In the genomic region with DNA sequence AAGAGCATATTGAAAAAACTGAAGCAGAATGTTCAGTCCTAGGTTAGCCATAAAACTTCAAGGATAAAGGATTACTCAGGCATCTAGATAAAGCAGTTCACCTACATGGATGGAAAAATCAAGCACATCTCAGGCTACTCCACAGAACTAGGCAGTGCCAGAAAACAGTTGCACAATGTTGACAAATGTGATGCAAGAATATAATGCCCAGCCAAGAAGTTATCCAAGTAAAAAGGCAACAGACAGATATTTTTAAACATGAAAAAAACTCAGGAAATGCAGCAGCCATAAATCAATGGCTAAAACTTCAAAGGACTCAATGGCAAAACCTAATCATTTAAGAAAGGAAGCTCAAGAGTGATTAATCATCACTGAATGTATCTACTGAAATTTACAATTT, we compare ENCODE assay signal across 13 cellular contexts.
A peak's percentile ranks its signal among the peaks of the same experiment; 100 is the strongest.
DNase-seq lines count a peak whose midpoint lies in the region; ATAC-seq, FAIRE-seq and TF ChIP-seq lines count a peak whose summit lies in the region.
"Had no signal": no experiment of that assay in that cellular context is flagged by ENCODE, and none has a peak within 500 bp of the region (broad histone marks: within the 10 kb centered on the region; RNA-seq: fewer than 3 reads in every experiment).

No MANE protein-coding gene starts in this region.

- H3K36me3 ChIP-seq in right atrium auricular region (no peaks in the 10 kb centered on the region), HepG2 (replicated peaks in 1 of 2; ENCODE audit: control insufficient read depth in 1 of 2, insufficient read depth in 2 of 2, low read length in 2 of 2) (no peaks in the 10 kb centered on the region)
- H3K36me3 ChIP-seq: BLaER1 treated with 17β-estradiol and CSF1 and Interleukin-3, amounts not matched to agents 10 nM and 100 nM; heart right ventricle; neural progenitor cell had no signal

- H3K4me3 ChIP-seq in right atrium auricular region (no peak overlapping the region), HepG2 (replicated peaks in 1 of 3; ENCODE audit: insufficient read depth in 1 of 3, low read depth in 2 of 3, low read length in 3 of 3) (no peak overlapping the region)
- H3K4me3 ChIP-seq: BLaER1 treated with 17β-estradiol and CSF1 and Interleukin-3, amounts not matched to agents 10 nM and 100 nM; heart right ventricle; neural progenitor cell had no signal

- CTCF ChIA-PET in HepG2 (lab: Yijun Ruan, JAX; ENCODE audit: low intra/inter-chr PET ratio, low total read pairs): no interaction called here

- no peak overlapping the region for H3K27ac ChIP-seq in right atrium auricular region
- H3K27ac ChIP-seq in HepG2 (ENCODE audit: extremely low read length, insufficient read depth, low read length): no peak overlapping the region
- H3K27ac ChIP-seq: BLaER1 treated with 17β-estradiol and CSF1 and Interleukin-3, amounts not matched to agents 10 nM and 100 nM; heart right ventricle; neural progenitor cell had no signal

- no peak overlapping the region for H2AFZ ChIP-seq in HepG2 (ENCODE audit: low read length)
- H2AFZ ChIP-seq: neural progenitor cell had no signal

- H3K27me3 ChIP-seq in right atrium auricular region (no peaks in the 10 kb centered on the region), HepG2 (ENCODE audit: control insufficient read depth in 1 of 2, insufficient read depth in 2 of 2, low read length in 2 of 2) (no peaks in the 10 kb centered on the region)
- H3K27me3 ChIP-seq: BLaER1 treated with 17β-estradiol and CSF1 and Interleukin-3, amounts not matched to agents 10 nM and 100 nM; neural progenitor cell had no signal

- TF ChIP-seq EP300 in HepG2 (IDR thresholded peaks at IDR 0.05; ENCODE audit: low read depth in 2 of 2, low read length in 2 of 2) (no peak), HepG2 (CRISPR knock-in tag; IDR thresholded peaks at IDR 0.05; ENCODE audit: borderline replicate concordance) (no peak)

- no TSS peak for BruUV-seq in HepG2 (replicated peaks; lab: Mats Ljungman, UMichigan)

- TF ChIP-seq RAD21 in HepG2 (CRISPR knock-in tag; IDR thresholded peaks at IDR 0.05): no peak

- TF ChIP-seq CTCF in right atrium auricular region (IDR thresholded peaks at IDR 0.05) (no peak), HepG2 (CRISPR knock-in tag; IDR thresholded peaks at IDR 0.05) (no peak)

- H3K4me1 ChIP-seq in right atrium auricular region (no peaks in the 10 kb centered on the region), HepG2 (ENCODE audit: insufficient read depth, low read length) (no peaks in the 10 kb centered on the region)
- H3K4me1 ChIP-seq: BLaER1 treated with 17β-estradiol and CSF1 and Interleukin-3, amounts not matched to agents 10 nM and 100 nM; heart right ventricle; neural progenitor cell had no signal

- ATAC-seq in left ventricle myocardium superior (peak; percentile 54), HepG2 (peak; percentile 45; the same call in 1 of the 3 replicates), left colon (no peak), GM21786 (IDR thresholded peaks at IDR 0.05; ENCODE audit: unreplicated experiment) (no peak)

- H3K79me2 ChIP-seq in HepG2 (ENCODE audit: insufficient read depth, low read length): no peaks in the 10 kb centered on the region

- H4K20me1 ChIP-seq in HepG2 (ENCODE audit: insufficient read depth, low read length): no peaks in the 10 kb centered on the region
- H4K20me1 ChIP-seq: BLaER1 treated with 17β-estradiol and CSF1 and Interleukin-3, amounts not matched to agents 10 nM and 100 nM had no signal

- no peak for FAIRE-seq in HepG2 (lab: Jason Lieb, UNC)

- H3K9me3 ChIP-seq in right atrium auricular region (no peaks in the 10 kb centered on the region), HepG2 (ENCODE audit: low read length) (no peaks in the 10 kb centered on the region)
- H3K9me3 ChIP-seq: BLaER1 treated with 17β-estradiol and CSF1 and Interleukin-3, amounts not matched to agents 10 nM and 100 nM had no signal

- intact Hi-C loops in left ventricle myocardium superior (cut with micrococcal nuclease): no loop called here
- intact Hi-C loops in HepG2 (cut with micrococcal nuclease; ENCODE audit: unreplicated experiment): no loop called here
- intact Hi-C loops in left colon (cut with DNase I, micrococcal nuclease): no loop called here

- no peak overlapping the region for H3K9ac ChIP-seq in HepG2 (ENCODE audit: insufficient read depth, low read depth, low read length)
- H3K9ac ChIP-seq: BLaER1 treated with 17β-estradiol and CSF1 and Interleukin-3, amounts not matched to agents 10 nM and 100 nM; neural progenitor cell had no signal

- POLR2A ChIA-PET in HepG2 (lab: Yijun Ruan, JAX): no interaction called here

- DNase-seq in left ventricle myocardium superior: no peak
- no peak for DNase-seq in right atrium auricular region (ENCODE audit: low spot score)
- DNase-seq in astrocyte of the hippocampus (ENCODE audit: low read depth, low spot score): peak; percentile 50
- no peak for DNase-seq in HepG2 (ENCODE audit: low spot score)
- DNase-seq in activated T-cell treated with anti-CD3 and anti-CD28 coated beads, Interleukin-2, amount 50 U/mL, for 48 hours: no peak
- no peak for DNase-seq in SK-N-DZ (ENCODE audit: low spot score)
- DNase-seq in left colon: no peak
- DNase-seq: caudate nucleus, heart right ventricle, NCI-H526 treated with DMSO at 0.1 percent for 48 hours had no signal

- no peak overlapping the region for H3K4me2 ChIP-seq in HepG2 (ENCODE audit: low read depth, low read length)
- H3K4me2 ChIP-seq: BLaER1 treated with 17β-estradiol and CSF1 and Interleukin-3, amounts not matched to agents 10 nM and 100 nM; neural progenitor cell had no signal

- no peak for TF ChIP-seq POLR2A in HepG2 (IDR thresholded peaks at IDR 0.05; ENCODE audit: insufficient read depth in 1 of 2, low read depth in 2 of 2, low read length in 2 of 2)

- in situ Hi-C loops in HepG2 (cut with HindIII; ENCODE audit: extremely low pct_ligation_motif_present, low pct_unique_long_range_greater_than_20kb): no loop called here

TF ChIP-seq in HepG2, 621 proteins besides CTCF, POLR2A, EP300 and RAD21:
- TF ChIP-seq CREM (IDR thresholded peaks at IDR 0.05) (no peak), CREM (CRISPR knock-in tag; IDR thresholded peaks at IDR 0.05) (no peak), ZNF124 (CRISPR knock-in tag; IDR thresholded peaks at IDR 0.05) (no peak), CEBPB (IDR thresholded peaks at IDR 0.05; ENCODE audit: borderline replicate concordance, low read depth, low read length) (peak; percentile 96), ZNF607 (CRISPR knock-in tag; IDR thresholded peaks at IDR 0.05; ENCODE audit: borderline replicate concordance) (no peak), CEBPG (CRISPR knock-in tag; IDR thresholded peaks at IDR 0.05) (peak; percentile 87), FOXA3 (CRISPR knock-in tag; IDR thresholded peaks at IDR 0.05) (peak; percentile 61; the same call in 1 of the 2 replicates)

Comparison
In these comparisons a context has a peak if more than half of its experiments do, and no peak if none do; other contexts are left out.
1. ATAC-seq: peak in left ventricle myocardium superior (single experiment) and HepG2 (single experiment); none in left colon (single experiment) and GM21786 (single experiment).